8 cellular contexts compared by ENCODE assay signal in the genomic region with DNA sequence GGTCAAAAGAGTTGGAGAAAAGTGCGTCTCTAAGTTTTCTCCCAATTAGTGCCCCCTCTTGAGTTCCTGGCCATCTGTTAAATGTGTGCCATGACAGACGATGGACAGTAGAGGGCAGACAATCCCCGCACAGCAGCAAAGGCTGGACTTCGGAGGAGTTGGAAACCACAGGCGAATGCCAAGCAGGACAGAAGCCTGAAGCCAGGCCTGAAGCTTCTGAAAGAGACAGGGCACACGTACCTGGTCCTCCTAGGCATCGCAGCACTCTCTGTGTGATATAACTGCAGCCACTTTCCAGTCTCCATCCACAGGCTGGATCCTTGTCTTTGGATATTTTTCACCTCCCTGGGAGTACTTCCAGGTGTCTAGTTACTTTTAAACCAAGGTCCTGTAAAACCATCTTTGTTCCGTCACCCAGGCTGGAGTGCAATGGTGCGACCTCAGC. TPM values are rescaled to one million over a fixed set of nuclear protein-coding genes. Genes with fewer than 3 reads are reported as not detected.
A peak's percentile ranks its signal among the peaks of the same experiment; 100 is the strongest.
DNase-seq lines count a peak whose midpoint lies in the region; ATAC-seq, FAIRE-seq and TF ChIP-seq lines count a peak whose summit lies in the region.

No MANE protein-coding gene starts in this region.

- H3K27ac Mint-ChIP-seq in activated naive CD8-positive, alpha-beta T cell treated with anti-CD3 and anti-CD28 coated beads, Interleukin-2, amount 50 U/mL, for 24 hours = no peak overlapping the region
- no peak overlapping the region for H3K27ac Mint-ChIP-seq in osteocyte (ENCODE audit: unreplicated experiment)

- H3K4me3 Mint-ChIP-seq in activated naive CD8-positive, alpha-beta T cell treated with anti-CD3 and anti-CD28 coated beads, Interleukin-2, amount 50 U/mL, for 24 hours = no peak overlapping the region
- H3K4me3 Mint-ChIP-seq in osteocyte (ENCODE audit: unreplicated experiment) = no peak overlapping the region

- FAIRE-seq in HTR-8/SVneo (lab: Jason Lieb, UNC) = peak; percentile 90

- H3K4me1 Mint-ChIP-seq in activated naive CD8-positive, alpha-beta T cell treated with anti-CD3 and anti-CD28 coated beads, Interleukin-2, amount 50 U/mL, for 24 hours = peaks cover 14% of the 10 kb centered on the region
- no peaks in the 10 kb centered on the region for H3K4me1 Mint-ChIP-seq in osteocyte (ENCODE audit: unreplicated experiment)

- peak; percentile 89 for TF ChIP-seq CTCF in osteocyte (IDR thresholded peaks at IDR 0.05)

- DNase-seq in DMS53 treated with DMSO at 0.1 percent for 48 hours (lab: John Stamatoyannopoulos, UW; ENCODE audit: unreplicated experiment) = peak; percentile 69
- DNase-seq in HTR-8/SVneo (ENCODE audit: insufficient read length, low spot score) = peak; percentile 89
- peak; percentile 50 for DNase-seq in activated naive CD8-positive, alpha-beta T cell treated with anti-CD3 and anti-CD28 coated beads, Interleukin-2, amount 50 U/mL, for 24 hours
- no peak for DNase-seq in Right ventricle myocardium inferior (ENCODE audit: missing footprints)
- DNase-seq in osteocyte (ENCODE audit: extremely low spot score, unreplicated experiment) = no peak

- no peaks in the 10 kb centered on the region for H3K36me3 Mint-ChIP-seq in activated naive CD8-positive, alpha-beta T cell treated with anti-CD3 and anti-CD28 coated beads, Interleukin-2, amount 50 U/mL, for 24 hours (ENCODE audit: low read depth)
- H3K36me3 Mint-ChIP-seq in osteocyte (ENCODE audit: unreplicated experiment) = no peaks in the 10 kb centered on the region

- H3K27me3 Mint-ChIP-seq in activated naive CD8-positive, alpha-beta T cell treated with anti-CD3 and anti-CD28 coated beads, Interleukin-2, amount 50 U/mL, for 24 hours = peaks cover 2% of the 10 kb centered on the region
- H3K27me3 Mint-ChIP-seq in osteocyte (ENCODE audit: unreplicated experiment) = peaks cover 37% of the 10 kb centered on the region

- intact Hi-C loops in Right ventricle myocardium inferior (cut with DNase I) = loop anchor here (1.0 to 5.0 kb wide), 2 partner anchors 177 to 336 kb away; no protein-coding TSS in a partner anchor

- peak; percentile 48 for ATAC-seq in activated naive CD8-positive, alpha-beta T cell treated with anti-CD3 and anti-CD28 coated beads, Interleukin-2, amount 50 U/mL, for 24 hours
- ATAC-seq in Right ventricle myocardium inferior (peak; percentile 93), GM21723 (IDR thresholded peaks at IDR 0.05; ENCODE audit: unreplicated experiment) (no peak), HG02642 (IDR thresholded peaks at IDR 0.05; ENCODE audit: poor library complexity, unreplicated experiment) (no peak)

- H3K9me3 Mint-ChIP-seq in activated naive CD8-positive, alpha-beta T cell treated with anti-CD3 and anti-CD28 coated beads, Interleukin-2, amount 50 U/mL, for 24 hours = no peaks in the 10 kb centered on the region
- H3K9me3 Mint-ChIP-seq in osteocyte (ENCODE audit: unreplicated experiment) = no peaks in the 10 kb centered on the region

TF ChIP-seq in PFSK-1, 5 proteins besides CTCF, POLR2A, EP300 and RAD21:
- TF ChIP-seq FOXP2 (optimal IDR thresholded peaks at IDR 0.05; ENCODE audit: borderline replicate concordance, extremely low read depth, extremely low read length, insufficient read depth) = peak; percentile 70
- peak in 1 of 2 experiments; percentile 26; a peak in 1 of 4 replicates for TF ChIP-seq REST (IDR thresholded peaks at IDR 0.05; ENCODE audit: insufficient read depth in 1 of 2, low read depth in 2 of 2, low read length in 2 of 2)
- no peak for TF ChIP-seq SIN3A (IDR thresholded peaks at IDR 0.05; ENCODE audit: borderline replicate concordance, insufficient read depth, low read length)

RNA-seq across cellular contexts. Expression of gene C17orf100, which starts 14.5 kb away (rescaled TPM):
- 2.2 TPM for polyA plus RNA-seq in PFSK-1 (2012; ENCODE audit: insufficient read length, low read depth)
- total RNA-seq in Right ventricle myocardium inferior = 0.92 TPM
- total RNA-seq in osteocyte = 3.1 and 3.2 TPM in 2 replicates

RNA-seq across cellular contexts. Expression of gene MED31, which starts 14.7 kb away (rescaled TPM):
- 5.3 TPM for polyA plus RNA-seq in PFSK-1 (2012; ENCODE audit: insufficient read length, low read depth)
- total RNA-seq in Right ventricle myocardium inferior (16.5 TPM), osteocyte (13.4 and 17.4 TPM in 2 replicates)

RNA-seq across cellular contexts. Expression of gene TXNDC17, which starts 25.2 kb away (rescaled TPM):
- polyA plus RNA-seq in PFSK-1 (2012; ENCODE audit: insufficient read length, low read depth) = 137 TPM
- 52.9 TPM for total RNA-seq in Right ventricle myocardium inferior
- 49.1 and 53.5 TPM in 2 replicates for total RNA-seq in osteocyte

RNA-seq across cellular contexts. Expression of gene KIAA0753, which starts 25.6 kb away (rescaled TPM):
- 13.3 TPM for polyA plus RNA-seq in PFSK-1 (2012; ENCODE audit: insufficient read length, low read depth)
- total RNA-seq in Right ventricle myocardium inferior (5.1 TPM), osteocyte (21.2 and 24.0 TPM in 2 replicates)

RNA-seq across cellular contexts. Expression of gene SLC13A5, which starts 47.1 kb away (rescaled TPM):
- not detected for polyA plus RNA-seq in PFSK-1 (2012; ENCODE audit: insufficient read length, low read depth)
- not detected for total RNA-seq in Right ventricle myocardium inferior
- total RNA-seq in osteocyte = not detected in 2 replicates

Comparison
In these comparisons a context has a peak if more than half of its experiments do, and no peak if none do; other contexts are left out.
1. DNase-seq: peak in DMS53 treated with DMSO at 0.1 percent for 48 hours (single experiment), HTR-8/SVneo (single experiment) and activated naive CD8-positive, alpha-beta T cell treated with anti-CD3 and anti-CD28 coated beads, Interleukin-2, amount 50 U/mL, for 24 hours (single experiment); none in Right ventricle myocardium inferior (single experiment) and osteocyte (single experiment).
2. ATAC-seq: peak in activated naive CD8-positive, alpha-beta T cell treated with anti-CD3 and anti-CD28 coated beads, Interleukin-2, amount 50 U/mL, for 24 hours (single experiment) and Right ventricle myocardium inferior (single experiment); none in GM21723 (single experiment) and HG02642 (single experiment).